Comparison of ENCODE assay signal across 10 cellular contexts in genomic region chr15:39622660-39623549, GRCh38. TPM values are rescaled to one million over a fixed set of nuclear protein-coding genes. Genes with fewer than 3 reads are reported as not detected.
DNase-seq lines count a peak whose midpoint lies in the region; ATAC-seq and TF ChIP-seq lines count a peak whose summit lies in the region.
"Had no signal": no experiment of that assay in that cellular context is flagged by ENCODE, and none has a peak within 500 bp of the region (broad histone marks: within the 10 kb centered on the region; RNA-seq: fewer than 3 reads in every experiment).

No MANE protein-coding gene starts in this region.

- DNase-seq in NCI-H526 (lab: John Stamatoyannopoulos, UW) (peak; percentile 22 to 34), fibroblast of villous mesenchyme (ENCODE audit: low read depth) (peak; percentile 59), tibial artery (no peak), tibial nerve (ENCODE audit: low spot score in 2 of 2) (no peak), NCI-H1105 treated with DMSO at 0.1 percent for 48 hours (lab: John Stamatoyannopoulos, UW) (no peak), WERI-Rb-1 (no peak)
- DNase-seq: H7, uterus had no signal

- WGBS in tibial nerve, 2 donors: 79 to 82% methylated on average over 7 of the region's 7 CpGs

- H3K27ac ChIP-seq in tibial artery: no peak overlapping the region
- peak overlapping the region in 1 of 4 donors; percentile 7 for H3K27ac ChIP-seq in tibial nerve
- no peak overlapping the region for H3K27ac ChIP-seq in WERI-Rb-1

- intact Hi-C loops in tibial artery (cut with DNase I; ENCODE audit: low total_unique reads): no loop called here

- no peak for TF ChIP-seq EP300 in tibial nerve (IDR thresholded peaks at IDR 0.05)

- TF ChIP-seq POLR2A in tibial nerve (IDR thresholded peaks at IDR 0.05): no peak

- H3K36me3 ChIP-seq in tibial artery: no peaks in the 10 kb centered on the region
- no peaks in the 10 kb centered on the region for H3K36me3 ChIP-seq in tibial nerve
- H3K36me3 ChIP-seq in WERI-Rb-1: no peaks in the 10 kb centered on the region
- H3K36me3 ChIP-seq: uterus had no signal

- H3K4me3 ChIP-seq in fibroblast of villous mesenchyme (ENCODE audit: low read depth, low read length): no peak overlapping the region
- no peak overlapping the region for H3K4me3 ChIP-seq in tibial artery
- H3K4me3 ChIP-seq in tibial nerve: no peak overlapping the region
- H3K4me3 ChIP-seq in WERI-Rb-1 (ENCODE audit: low read depth, low read length): no peak overlapping the region
- H3K4me3 ChIP-seq: uterus had no signal

- H3K27me3 ChIP-seq in tibial artery (no peaks in the 10 kb centered on the region), tibial nerve (no peaks in the 10 kb centered on the region), WERI-Rb-1 (ENCODE audit: insufficient read depth, low read depth, severe bottlenecking) (no peaks in the 10 kb centered on the region)
- H3K27me3 ChIP-seq: uterus had no signal

- no peaks in the 10 kb centered on the region for H3K9me3 ChIP-seq in tibial artery
- H3K9me3 ChIP-seq in tibial nerve: no peaks in the 10 kb centered on the region
- H3K9me3 ChIP-seq in WERI-Rb-1 (ENCODE audit: severe bottlenecking): no peaks in the 10 kb centered on the region
- H3K9me3 ChIP-seq: uterus had no signal

- TF ChIP-seq CTCF in fibroblast of villous mesenchyme (IDR thresholded peaks at IDR 0.05; ENCODE audit: insufficient read depth, low read depth, low read length) (no peak), tibial artery (IDR thresholded peaks at IDR 0.05) (no peak), tibial nerve (IDR thresholded peaks at IDR 0.05) (no peak), WERI-Rb-1 (IDR thresholded peaks at IDR 0.05; ENCODE audit: low read depth, low read length) (no peak)

- H3K4me1 ChIP-seq in tibial artery: peaks cover 5 to 23% (median 14%) of the 10 kb centered on the region in 4 donors
- peaks cover 0 to 22% (median 12%) of the 10 kb centered on the region in 4 donors for H3K4me1 ChIP-seq in tibial nerve
- H3K4me1 ChIP-seq: uterus had no signal

- ATAC-seq in GM18498 (IDR thresholded peaks at IDR 0.05; ENCODE audit: unreplicated experiment) (peak; percentile 3), GM21515 (IDR thresholded peaks at IDR 0.05; ENCODE audit: unreplicated experiment) (peak; percentile 11)

RNA-seq across cellular contexts. Expression of gene THBS1, which starts 42.0 kb away (rescaled TPM):
- 7,420 and 8,241 TPM in 2 replicates for total RNA-seq in fibroblast of villous mesenchyme
- 1,000 to 10,000 TPM; 1,850 to 2,559 (median 1,931) TPM for total RNA-seq in tibial nerve

Comparison
In these comparisons a context has a peak if more than half of its experiments do, and no peak if none do; other contexts are left out.
1. DNase-seq: peak in NCI-H526 (2 of 2) and fibroblast of villous mesenchyme (single experiment); none in tibial artery (0 of 2), tibial nerve (0 of 2), NCI-H1105 treated with DMSO at 0.1 percent for 48 hours (single experiment) and WERI-Rb-1 (single experiment).